Comparison of ENCODE assay signal across 1 cellular context in genomic region chr5:69450527-69450926, GRCh38. TPM values are rescaled to one million over a fixed set of nuclear protein-coding genes. Genes with fewer than 3 reads are reported as not detected.
"Had no signal": no experiment of that assay in that cellular context is flagged by ENCODE, and none has a peak within 500 bp of the region (broad histone marks: within the 10 kb centered on the region; RNA-seq: fewer than 3 reads in every experiment).

No MANE protein-coding gene starts in this region.

RNA-seq across cellular contexts. Expression of gene MARVELD2, which starts 35.6 kb away (rescaled TPM):
- total RNA-seq: LHCN-M2 had no signal
